Comparison of ENCODE assay signal across 14 cellular contexts in genomic region chr19:30686252-30686762, GRCh38.
DNase-seq lines count a peak whose midpoint lies in the region; ATAC-seq, FAIRE-seq and TF ChIP-seq lines count a peak whose summit lies in the region.
"Had no signal": no experiment of that assay in that cellular context is flagged by ENCODE, and none has a peak within 500 bp of the region (broad histone marks: within the 10 kb centered on the region; RNA-seq: fewer than 3 reads in every experiment).

No MANE protein-coding gene starts in this region.

- H3K9ac ChIP-seq in astrocyte (ENCODE audit: low read length), result no peak overlapping the region

- H3K4me1 ChIP-seq in left ventricle myocardium inferior (no peaks in the 10 kb centered on the region), astrocyte (ENCODE audit: insufficient read depth, low read length) (peaks cover 4% of the 10 kb centered on the region), uterus (no peaks in the 10 kb centered on the region)
- H3K4me1 ChIP-seq: HAP-1 had no signal

- FAIRE-seq in astrocyte (lab: Jason Lieb, UNC), result no peak

- H3K27ac ChIP-seq in left ventricle myocardium inferior (replicated peaks) (no peak overlapping the region), astrocyte (ENCODE audit: low read depth, low read length) (no peak overlapping the region), uterus (peak overlapping the region in 1 of 2 donors; percentile 30)

- intact Hi-C loops in left ventricle myocardium inferior (cut with micrococcal nuclease), result no loop called here
- intact Hi-C loops in Right ventricle myocardium inferior (cut with DNase I), result loop anchor here (10.0 kb wide), 2 partner anchors 428 to 668 kb away; no protein-coding TSS in a partner anchor
- intact Hi-C loops in uterus (cut with DNase I; ENCODE audit: low total_unique reads), result no loop called here

- no peak overlapping the region for H3K4me2 ChIP-seq in astrocyte (ENCODE audit: low read length)

- ATAC-seq in Right ventricle myocardium inferior (no peak), GM18520 (IDR thresholded peaks at IDR 0.05; ENCODE audit: unreplicated experiment) (no peak)

- DNase-seq in left ventricle myocardium inferior, result no peak
- DNase-seq in Right ventricle myocardium inferior (ENCODE audit: missing footprints), result no peak
- peak; percentile 8 for DNase-seq in astrocyte (ENCODE audit: low read depth)
- DNase-seq in left kidney (ENCODE audit: low read depth, low spot score), result peak; percentile 67
- DNase-seq in uterus, result no peak
- DNase-seq in endothelial cell (ENCODE audit: low spot score), result no peak
- DNase-seq in DMS53 (lab: John Stamatoyannopoulos, UW), result no peak
- DNase-seq: activated B cell treated with CpG ODN at 0.5 μM for 24 hours; activated T-cell treated with anti-CD3 and anti-CD28 coated beads, Interleukin-2, amount 50 U/mL, for 1 hour; aorta; RPMI8226; stimulated activated CD4-positive, alpha-beta T cell treated with anti-CD3 and anti-CD28 coated beads, Interleukin-4, amount 100 ng/mL, for 1 hour had no signal

- H3K79me2 ChIP-seq in astrocyte (ENCODE audit: insufficient read depth, low read length), result no peaks in the 10 kb centered on the region

- H3K4me3 ChIP-seq in left ventricle myocardium inferior (peak overlapping the region; percentile 42), astrocyte (ENCODE audit: insufficient read depth, low read depth, low read length) (no peak overlapping the region), uterus (no peak overlapping the region)
- H3K4me3 ChIP-seq: HAP-1 had no signal

- H3K4me3 Mint-ChIP-seq in astrocyte (ENCODE audit: unreplicated experiment), result no peak overlapping the region
- no peak overlapping the region for H3K4me3 Mint-ChIP-seq in endothelial cell (ENCODE audit: unreplicated experiment)
- H3K4me3 Mint-ChIP-seq: activated B cell treated with CpG ODN at 0.5 μM for 24 hours had no signal

- TF ChIP-seq POLR2A in uterus (IDR thresholded peaks at IDR 0.05), result no peak

- H2AFZ ChIP-seq in astrocyte (ENCODE audit: low read depth, low read length), result no peak overlapping the region

- H3K9me3 ChIP-seq in left ventricle myocardium inferior (replicated peaks), result no peaks in the 10 kb centered on the region
- H3K9me3 ChIP-seq in astrocyte (ENCODE audit: insufficient read depth, low read depth, low read length), result no peaks in the 10 kb centered on the region
- H3K9me3 ChIP-seq in uterus, result no peaks in the 10 kb centered on the region
- H3K9me3 ChIP-seq: HAP-1 had no signal

- H4K20me1 ChIP-seq in astrocyte (ENCODE audit: insufficient read depth, low read length), result no peaks in the 10 kb centered on the region

- H3K27ac Mint-ChIP-seq in astrocyte (ENCODE audit: unreplicated experiment) (no peak overlapping the region), endothelial cell (ENCODE audit: unreplicated experiment) (no peak overlapping the region)
- H3K27ac Mint-ChIP-seq: activated B cell treated with CpG ODN at 0.5 μM for 24 hours had no signal

- TF ChIP-seq CTCF in left ventricle myocardium inferior (IDR thresholded peaks at IDR 0.05; ENCODE audit: borderline replicate concordance) (peak; percentile 27), astrocyte (IDR thresholded peaks at IDR 0.05; ENCODE audit: insufficient read depth, low read depth, low read length) (peak; percentile 3), uterus (IDR thresholded peaks at IDR 0.05) (peak; percentile 16 to 29 (median 28)), endothelial cell (IDR thresholded peaks at IDR 0.05; ENCODE audit: unreplicated experiment) (no peak)

- peaks cover 91% of the 10 kb centered on the region for H3K27me3 ChIP-seq in left ventricle myocardium inferior (ENCODE audit: low read depth)
- H3K27me3 ChIP-seq in astrocyte (ENCODE audit: insufficient read depth, low read length), result peaks cover 24% of the 10 kb centered on the region
- no peaks in the 10 kb centered on the region for H3K27me3 ChIP-seq in uterus

- H3K36me3 ChIP-seq in left ventricle myocardium inferior, result no peaks in the 10 kb centered on the region
- H3K36me3 ChIP-seq in astrocyte (ENCODE audit: insufficient read depth, low read length), result no peaks in the 10 kb centered on the region
- no peaks in the 10 kb centered on the region for H3K36me3 ChIP-seq in uterus
- H3K36me3 ChIP-seq: HAP-1 had no signal

- H3K36me3 Mint-ChIP-seq in astrocyte (ENCODE audit: low read depth, unreplicated experiment), result no peaks in the 10 kb centered on the region
- no peaks in the 10 kb centered on the region for H3K36me3 Mint-ChIP-seq in endothelial cell (ENCODE audit: low read depth, unreplicated experiment)

- H3K27me3 Mint-ChIP-seq in astrocyte (ENCODE audit: low read depth, unreplicated experiment) (peaks cover 43% of the 10 kb centered on the region), endothelial cell (ENCODE audit: unreplicated experiment) (peaks cover 1% of the 10 kb centered on the region)

- no peaks in the 10 kb centered on the region for H3K9me3 Mint-ChIP-seq in astrocyte (ENCODE audit: unreplicated experiment)
- H3K9me3 Mint-ChIP-seq in endothelial cell (ENCODE audit: unreplicated experiment), result no peaks in the 10 kb centered on the region
- H3K9me3 Mint-ChIP-seq: activated B cell treated with CpG ODN at 0.5 μM for 24 hours had no signal

- no peaks in the 10 kb centered on the region for H3K4me1 Mint-ChIP-seq in astrocyte (ENCODE audit: low read depth, unreplicated experiment)
- peaks cover 16% of the 10 kb centered on the region for H3K4me1 Mint-ChIP-seq in endothelial cell (ENCODE audit: unreplicated experiment)
- H3K4me1 Mint-ChIP-seq: activated B cell treated with CpG ODN at 0.5 μM for 24 hours had no signal

Comparison
In these comparisons a context has a peak if more than half of its experiments do, and no peak if none do; other contexts are left out.
1. DNase-seq: peak in astrocyte (single experiment) and left kidney (single experiment); none in left ventricle myocardium inferior (single experiment), Right ventricle myocardium inferior (single experiment), uterus (0 of 2), endothelial cell (single experiment) and DMS53 (single experiment).